18 cellular contexts compared by ENCODE assay signal in genomic region chr3:71484452-71484851, GRCh38.
A peak's percentile ranks its signal among the peaks of the same experiment; 100 is the strongest.
DNase-seq lines count a peak whose midpoint lies in the region; ATAC-seq and TF ChIP-seq lines count a peak whose summit lies in the region.
"Had no signal": no experiment of that assay in that cellular context is flagged by ENCODE, and none has a peak within 500 bp of the region (broad histone marks: within the 10 kb centered on the region; RNA-seq: fewer than 3 reads in every experiment).

No MANE protein-coding gene starts in this region.

- H3K4me1 Mint-ChIP-seq in activated naive CD4-positive, alpha-beta T cell treated with anti-CD3 and anti-CD28 coated beads for 36 hours (ENCODE audit: low read depth), result peaks cover 90% of the 10 kb centered on the region
- H3K4me1 Mint-ChIP-seq in activated naive CD8-positive, alpha-beta T cell treated with anti-CD3 and anti-CD28 coated beads for 36 hours, result peaks cover 84% of the 10 kb centered on the region
- peaks cover 37 to 94% (median 88%) of the 10 kb centered on the region in 4 donors for H3K4me1 Mint-ChIP-seq in naive thymus-derived CD8-positive, alpha-beta T cell

- H3K27ac Mint-ChIP-seq in activated naive CD4-positive, alpha-beta T cell treated with anti-CD3 and anti-CD28 coated beads for 36 hours, result peak overlapping the region; percentile 80
- H3K27ac Mint-ChIP-seq in activated naive CD8-positive, alpha-beta T cell treated with anti-CD3 and anti-CD28 coated beads for 36 hours, result peak overlapping the region; percentile 97
- peak overlapping the region; percentile 86 to 100 (median 98) for H3K27ac Mint-ChIP-seq in naive thymus-derived CD8-positive, alpha-beta T cell
- H3K27ac Mint-ChIP-seq: GM23338 had no signal

- DNase-seq in activated naive CD4-positive, alpha-beta T cell treated with anti-CD3 and anti-CD28 coated beads for 36 hours, result no peak
- DNase-seq in activated naive CD4-positive, alpha-beta T cell treated with Interleukin-2 at 50 U/mL for 16 hours, result no peak
- no peak for DNase-seq in activated naive CD8-positive, alpha-beta T cell treated with anti-CD3 and anti-CD28 coated beads for 36 hours
- no peak for DNase-seq in naive thymus-derived CD8-positive, alpha-beta T cell
- DNase-seq in A172 (ENCODE audit: low spot score) (no peak), dedifferentiated amniotic fluid mesenchymal stem cell (ENCODE audit: extremely low spot score) (no peak)
- DNase-seq: DND-41, GDM1, MV-4-11, NCI-H1417, NCI-H1930, NCI-H2171, NCI-H446, NCI-H69, OCI-M1, SHP77 treated with DMSO at 0.1 percent for 48 hours had no signal

- intact Hi-C loops in activated naive CD4-positive, alpha-beta T cell treated with anti-CD3 and anti-CD28 coated beads for 36 hours (cut with micrococcal nuclease), result no loop called here

- peak overlapping the region; percentile 20; the same call in 1 of the 2 replicates for H3K4me2 ChIP-seq in DOHH2 (ENCODE audit: low read length)
- H3K4me2 ChIP-seq: GM23338 had no signal

- H3K9me3 Mint-ChIP-seq in activated naive CD4-positive, alpha-beta T cell treated with anti-CD3 and anti-CD28 coated beads for 36 hours, result no peaks in the 10 kb centered on the region
- H3K9me3 Mint-ChIP-seq in activated naive CD8-positive, alpha-beta T cell treated with anti-CD3 and anti-CD28 coated beads for 36 hours, result peaks cover 4% of the 10 kb centered on the region
- no peaks in the 10 kb centered on the region for H3K9me3 Mint-ChIP-seq in naive thymus-derived CD8-positive, alpha-beta T cell
- H3K9me3 Mint-ChIP-seq: GM23338 had no signal

- CTCF ChIA-PET in activated naive CD4-positive, alpha-beta T cell treated with anti-CD3 and anti-CD28 coated beads for 36 hours (lab: Charles Lee), result interaction anchor here (0.7 kb wide), 1 partner anchor 10 kb away, joined by 3 read pairs; no protein-coding TSS in a partner anchor

- no peak overlapping the region for H3K4me3 ChIP-seq in DOHH2 (ENCODE audit: low read length)
- H3K4me3 ChIP-seq: GM23338 had no signal

- no peaks in the 10 kb centered on the region for H3K9me2 ChIP-seq in DOHH2 (replicated peaks; ENCODE audit: control insufficient read depth, low read length)

- no peak for ATAC-seq in naive thymus-derived CD8-positive, alpha-beta T cell
- ATAC-seq: GM23338 had no signal

- no peaks in the 10 kb centered on the region for H4K20me1 ChIP-seq in DOHH2 (ENCODE audit: control insufficient read depth, insufficient read depth, low read depth, low read length)

- H3K27me3 ChIP-seq in DOHH2 (ENCODE audit: control insufficient read depth, low read length), result no peaks in the 10 kb centered on the region

- H3K27ac ChIP-seq in DOHH2 (ENCODE audit: low read depth, low read length), result no peak overlapping the region

- no peaks in the 10 kb centered on the region for H3K9me3 ChIP-seq in DOHH2 (ENCODE audit: control insufficient read depth, insufficient read depth, low read length)

- H3K36me3 Mint-ChIP-seq in activated naive CD4-positive, alpha-beta T cell treated with anti-CD3 and anti-CD28 coated beads for 36 hours (ENCODE audit: low read depth), result no peaks in the 10 kb centered on the region
- H3K36me3 Mint-ChIP-seq in activated naive CD8-positive, alpha-beta T cell treated with anti-CD3 and anti-CD28 coated beads for 36 hours, result peaks cover 37% of the 10 kb centered on the region
- H3K36me3 Mint-ChIP-seq in naive thymus-derived CD8-positive, alpha-beta T cell, result peaks cover 0 to 13% (median 4%) of the 10 kb centered on the region in 3 donors

- H3K27me3 Mint-ChIP-seq in activated naive CD4-positive, alpha-beta T cell treated with anti-CD3 and anti-CD28 coated beads for 36 hours (ENCODE audit: low read depth), result no peaks in the 10 kb centered on the region
- H3K27me3 Mint-ChIP-seq in activated naive CD8-positive, alpha-beta T cell treated with anti-CD3 and anti-CD28 coated beads for 36 hours, result no peaks in the 10 kb centered on the region
- no peaks in the 10 kb centered on the region for H3K27me3 Mint-ChIP-seq in naive thymus-derived CD8-positive, alpha-beta T cell

- no peak overlapping the region for H3K4me3 Mint-ChIP-seq in activated naive CD4-positive, alpha-beta T cell treated with anti-CD3 and anti-CD28 coated beads for 36 hours
- no peak overlapping the region for H3K4me3 Mint-ChIP-seq in activated naive CD8-positive, alpha-beta T cell treated with anti-CD3 and anti-CD28 coated beads for 36 hours
- H3K4me3 Mint-ChIP-seq in naive thymus-derived CD8-positive, alpha-beta T cell, result peak overlapping the region in 7 of 10 donors; percentile 17 to 88 (median 43)
- H3K4me3 Mint-ChIP-seq: GM23338 had no signal

- no peaks in the 10 kb centered on the region for H3F3A ChIP-seq in DOHH2 (ENCODE audit: control insufficient read depth, insufficient read depth)

- no peak for TF ChIP-seq CTCF in DOHH2 (IDR thresholded peaks at IDR 0.05; ENCODE audit: low read depth, low read length, poor library complexity, severe bottlenecking)

- H3K79me2 ChIP-seq in DOHH2 (ENCODE audit: control insufficient read depth, low read length), result peaks cover 95% of the 10 kb centered on the region

- POLR2A ChIA-PET in naive thymus-derived CD8-positive, alpha-beta T cell (lab: Charles Lee), result interaction anchor here (1.1 to 2.9 kb wide), 7 partner anchors 12 to 33 kb away, joined by 4 to 19 read pairs (median 18); no protein-coding TSS in a partner anchor

- peaks cover 24% of the 10 kb centered on the region for H3K36me3 ChIP-seq in DOHH2 (ENCODE audit: control insufficient read depth, low read length)

- H3K4me1 ChIP-seq in DOHH2 (ENCODE audit: control insufficient read depth, low read length), result peaks cover 63% of the 10 kb centered on the region

Comparison
In these comparisons a context has a peak if more than half of its experiments do, and no peak if none do; other contexts are left out.
1. H3K4me3 Mint-ChIP-seq: peak in naive thymus-derived CD8-positive, alpha-beta T cell (7 of 10); none in activated naive CD4-positive, alpha-beta T cell treated with anti-CD3 and anti-CD28 coated beads for 36 hours (single experiment) and activated naive CD8-positive, alpha-beta T cell treated with anti-CD3 and anti-CD28 coated beads for 36 hours (single experiment).
2. Peak in every context shown above with its lines, with median percentiles within 50 percentile points of each other: H3K27ac Mint-ChIP-seq.